Comparison of ENCODE assay signal across 9 cellular contexts in the genomic region with DNA sequence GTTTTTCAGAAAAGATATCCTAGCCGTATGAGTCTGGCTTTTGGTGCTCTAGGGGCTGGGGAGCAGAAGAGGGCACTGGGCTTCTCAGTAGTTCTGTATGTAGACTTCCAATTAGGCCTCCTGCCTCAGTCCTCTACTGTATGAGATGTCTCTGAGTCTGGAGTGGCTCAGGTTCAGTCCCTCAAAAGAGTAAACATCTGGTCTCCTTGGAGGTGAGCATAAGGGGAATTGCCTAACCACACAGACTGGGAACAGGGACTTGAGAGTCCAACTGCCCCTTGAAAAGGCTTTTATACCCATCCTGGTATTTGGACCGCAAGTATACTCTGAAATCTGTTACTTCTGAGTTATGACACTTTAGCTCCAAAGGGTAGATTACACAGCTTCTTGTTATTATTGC.
"Had no signal": no experiment of that assay in that cellular context is flagged by ENCODE, and none has a peak within 500 bp of the region (broad histone marks: within the 10 kb centered on the region; RNA-seq: fewer than 3 reads in every experiment).

No MANE protein-coding gene starts in this region.

- H3K9me3 Mint-ChIP-seq: HFFc6 had no signal

- H3K27ac ChIP-seq: GM23248 had no signal

- H3K4me3 ChIP-seq: GM23248, HAP-1, K562 had no signal

- H3K27ac Mint-ChIP-seq: HFFc6 had no signal

- H3K9me3 ChIP-seq: HAP-1 had no signal

- H3K4me1 ChIP-seq: HAP-1 had no signal

- H3K36me3 ChIP-seq: HAP-1 had no signal

- ATAC-seq: HCT116, HepG2, K562 had no signal

- DNase-seq: GM23248, GOT3, H7, HFFc6, IMR-90 had no signal

- H3K9ac ChIP-seq: GM23248 had no signal

- FAIRE-seq: HepG2, K562 had no signal

- H3K4me3 Mint-ChIP-seq: HFFc6 had no signal
